ENCODE assay signal across 8 cellular contexts in genomic region chr6:108295676-108296075, GRCh38.
A peak's percentile ranks its signal among the peaks of the same experiment; 100 is the strongest.
DNase-seq lines count a peak whose midpoint lies in the region; ATAC-seq and TF ChIP-seq lines count a peak whose summit lies in the region.

No MANE protein-coding gene starts in this region.

- H3K27ac ChIP-seq in SK-N-MC (peak overlapping the region; percentile 81), skin epidermis (peak overlapping the region; percentile 87 to 99 (median 97))

- no peak for TF ChIP-seq CTCF in foreskin fibroblast (IDR thresholded peaks at IDR 0.05; ENCODE audit: low read depth, low read length)

- H3K9me3 ChIP-seq in SK-N-MC (ENCODE audit: low read depth, low read length), result no peaks in the 10 kb centered on the region

- peak overlapping the region; percentile 91 for H3K4me3 ChIP-seq in SK-N-MC
- peak overlapping the region; percentile 71 to 90 for H3K4me3 ChIP-seq in foreskin fibroblast (ENCODE audit: low read depth in 1 of 2, low read length in 2 of 2)
- H3K4me3 ChIP-seq in skin epidermis, result peak overlapping the region; percentile 59 to 81 (median 76)

- peak overlapping the region; percentile 88 for H3K9ac ChIP-seq in SK-N-MC (ENCODE audit: insufficient read length)

- H3K36me3 ChIP-seq in SK-N-MC (ENCODE audit: insufficient read depth, low read length), result no peaks in the 10 kb centered on the region

- DNase-seq in DMS79 treated with DMSO at 0.1 percent for 48 hours (lab: John Stamatoyannopoulos, UW) (peak; percentile 49), DMS79 (lab: John Stamatoyannopoulos, UW) (no peak), SK-N-MC (ENCODE audit: low read depth, low spot score) (no peak), foreskin fibroblast (no peak), NCI-H446 (lab: John Stamatoyannopoulos, UW) (no peak)

- ATAC-seq in GM21825 (IDR thresholded peaks at IDR 0.05; ENCODE audit: unreplicated experiment) (no peak), HG02588 (IDR thresholded peaks at IDR 0.05; ENCODE audit: unreplicated experiment) (no peak)
